23 cellular contexts compared by ENCODE assay signal in the genomic region with DNA sequence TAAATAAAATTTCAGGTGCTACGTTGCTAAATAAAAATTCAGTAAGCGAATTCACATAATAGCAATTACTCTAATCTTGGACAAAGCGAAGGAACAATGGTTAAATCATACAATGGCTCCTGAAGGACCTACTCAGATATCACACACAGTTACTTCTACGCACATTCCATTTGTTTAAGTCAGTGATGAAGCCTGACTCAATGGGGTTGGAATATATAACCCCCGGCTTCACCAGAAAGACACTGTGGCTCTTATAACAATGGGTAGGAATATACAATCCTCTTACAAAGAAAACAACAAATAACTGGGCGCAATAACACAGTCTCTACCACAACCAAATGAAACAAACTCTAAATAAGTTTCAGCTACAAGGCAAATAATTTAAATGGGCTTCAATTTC.
A peak's percentile ranks its signal among the peaks of the same experiment; 100 is the strongest.
DNase-seq lines count a peak whose midpoint lies in the region; ATAC-seq, FAIRE-seq and TF ChIP-seq lines count a peak whose summit lies in the region.
"Had no signal": no experiment of that assay in that cellular context is flagged by ENCODE, and none has a peak within 500 bp of the region (broad histone marks: within the 10 kb centered on the region; RNA-seq: fewer than 3 reads in every experiment).

No MANE protein-coding gene starts in this region.

- WGBS in small intestine, 3 donors: 87 to 95% (median 93%) methylated on average over 6 of the region's 6 CpGs

- H3K36me3 ChIP-seq in RWPE2 (ENCODE audit: low read depth): peaks cover 5% of the 10 kb centered on the region; the same call in 1 of the 2 replicates
- H3K36me3 ChIP-seq in bronchial epithelial cell (ENCODE audit: control insufficient read depth, insufficient read depth, low read length): no peaks in the 10 kb centered on the region
- H3K36me3 ChIP-seq in keratinocyte (ENCODE audit: control insufficient read depth in 2 of 2, extremely low read depth in 1 of 2, insufficient read depth in 2 of 2, low read length in 2 of 2): no peaks in the 10 kb centered on the region
- no peaks in the 10 kb centered on the region for H3K36me3 ChIP-seq in small intestine (ENCODE audit: control insufficient read depth in 2 of 2, insufficient read depth in 2 of 2, low read length in 2 of 2)
- H3K36me3 ChIP-seq: SJCRH30 had no signal

- H2AFZ ChIP-seq in keratinocyte (ENCODE audit: control insufficient read depth, low read length): no peak overlapping the region
- H2AFZ ChIP-seq: GM23338 had no signal

- no peak overlapping the region for H3K4me2 ChIP-seq in keratinocyte (ENCODE audit: control insufficient read depth, extremely low read depth, insufficient read depth, low read depth, low read length)
- H3K4me2 ChIP-seq: GM23338 had no signal

- TF ChIP-seq CTCF in RWPE2 (IDR thresholded peaks at IDR 0.05; ENCODE audit: poor library complexity, severe bottlenecking) (no peak), bronchial epithelial cell (IDR thresholded peaks at IDR 0.05; ENCODE audit: insufficient read depth, low read length, severe bottlenecking) (no peak), keratinocyte (optimal IDR thresholded peaks at IDR 0.05 in 1 of 3, IDR thresholded peaks at IDR 0.05 in 1 of 3, conservative IDR thresholded peaks at IDR 0.05 in 1 of 3; ENCODE audit: extremely low read depth in 1 of 3, insufficient read depth in 2 of 3, low read length in 3 of 3) (no peak)

- no peak overlapping the region for H3K4me3 ChIP-seq in RWPE2 (ENCODE audit: severe bottlenecking)
- no peak overlapping the region for H3K4me3 ChIP-seq in bronchial epithelial cell (ENCODE audit: low read depth, low read length)
- H3K4me3 ChIP-seq in keratinocyte (ENCODE audit: control insufficient read depth in 2 of 3, extremely low read depth in 1 of 3, insufficient read depth in 2 of 3, low read depth in 1 of 3, low read length in 3 of 3): no peak overlapping the region
- H3K4me3 ChIP-seq in small intestine (ENCODE audit: low read depth in 1 of 2, low read length in 2 of 2): no peak overlapping the region
- H3K4me3 ChIP-seq: GM12878, GM23338, SJCRH30 had no signal

- no peaks in the 10 kb centered on the region for H3K9me1 ChIP-seq in keratinocyte (ENCODE audit: control insufficient read depth, extremely low read depth, insufficient read depth, low read length)

- H3K79me2 ChIP-seq in keratinocyte (ENCODE audit: control insufficient read depth, insufficient read depth, low read length): no peaks in the 10 kb centered on the region

- H3K9ac ChIP-seq in keratinocyte (ENCODE audit: control insufficient read depth, extremely low read depth, insufficient read depth, low read length): no peak overlapping the region

- H3K27ac ChIP-seq in RWPE2 (ENCODE audit: poor library complexity, severe bottlenecking): peak overlapping the region; percentile 93
- H3K27ac ChIP-seq in keratinocyte (ENCODE audit: control insufficient read depth, insufficient read depth, low read length): no peak overlapping the region
- H3K27ac ChIP-seq in small intestine (ENCODE audit: low read depth in 1 of 2, low read length in 1 of 2): no peak overlapping the region
- H3K27ac ChIP-seq: HL-60, SJCRH30 had no signal

- dilution Hi-C loops in keratinocyte (cut with MboI; ENCODE audit: extremely low pct_ligation_motif_present, low sequenced_read_pairs): no loop called here

- H3K27me3 ChIP-seq in RWPE2 (ENCODE audit: insufficient read depth, poor library complexity, severe bottlenecking): no peaks in the 10 kb centered on the region
- no peaks in the 10 kb centered on the region for H3K27me3 ChIP-seq in bronchial epithelial cell (ENCODE audit: control insufficient read depth, insufficient read depth, low read length)
- no peaks in the 10 kb centered on the region for H3K27me3 ChIP-seq in keratinocyte (ENCODE audit: control insufficient read depth, extremely low read depth, insufficient read depth, low read length)
- no peaks in the 10 kb centered on the region for H3K27me3 ChIP-seq in small intestine (ENCODE audit: control insufficient read depth in 2 of 2, insufficient read depth in 2 of 2, low read length in 2 of 2)
- H3K27me3 ChIP-seq: SJCRH30 had no signal

- no peak for ATAC-seq in RWPE2 (ENCODE audit: low read depth)
- no peak for ATAC-seq in HG03432 (IDR thresholded peaks at IDR 0.05; ENCODE audit: unreplicated experiment)
- ATAC-seq: GM12878, GM23338 had no signal

- peak; percentile 41 for DNase-seq in EL
- no peak for DNase-seq in RWPE2 (ENCODE audit: low spot score)
- DNase-seq in bronchial epithelial cell (ENCODE audit: low read depth): peak; percentile 72
- DNase-seq in keratinocyte (ENCODE audit: low read depth, low spot score): no peak
- DNase-seq in retina: no peak
- DNase-seq in small intestine: no peak
- DNase-seq: Calu3, DND-41, H9, HFFc6, NCI-H1092 treated with DMSO at 0.1 percent for 48 hours, NCI-H1436, NCI-H187, NCI-H2081 treated with DMSO at 0.1 percent for 48 hours, NCI-H2171, NCI-H345, NCI-H524, NCI-H748 treated with DMSO at 0.1 percent for 48 hours, SJCRH30 had no signal

- no peaks in the 10 kb centered on the region for H4K20me1 ChIP-seq in keratinocyte (ENCODE audit: control insufficient read depth, extremely low read depth, insufficient read depth, low read length)

- FAIRE-seq in bronchial epithelial cell (lab: Jason Lieb, UNC) (no peak), keratinocyte (lab: Jason Lieb, UNC) (peak; percentile 41), small intestine (lab: Jason Lieb, UNC) (no peak)
- FAIRE-seq: GM12878 had no signal

- H3K4me1 ChIP-seq in RWPE2 (ENCODE audit: insufficient read depth, poor library complexity, severe bottlenecking) (peaks cover 23% of the 10 kb centered on the region), keratinocyte (ENCODE audit: control insufficient read depth, extremely low read depth, insufficient read depth, low read length) (peaks cover 26% of the 10 kb centered on the region), small intestine (ENCODE audit: control insufficient read depth in 2 of 2, insufficient read depth in 1 of 2, low read depth in 1 of 2, low read length in 1 of 2) (no peaks in the 10 kb centered on the region)

- peaks cover 7% of the 10 kb centered on the region for H3K9me3 ChIP-seq in RWPE2 (ENCODE audit: severe bottlenecking)
- peaks cover 5% of the 10 kb centered on the region for H3K9me3 ChIP-seq in keratinocyte (ENCODE audit: control insufficient read depth, low read depth, low read length)
- no peaks in the 10 kb centered on the region for H3K9me3 ChIP-seq in small intestine (ENCODE audit: control insufficient read depth, low read depth)

Comparison
In these comparisons a context has a peak if more than half of its experiments do, and no peak if none do; other contexts are left out.
1. DNase-seq: peak in EL (single experiment) and bronchial epithelial cell (single experiment); none in RWPE2 (single experiment), keratinocyte (single experiment), retina (single experiment) and small intestine (single experiment).